In the genomic region with DNA sequence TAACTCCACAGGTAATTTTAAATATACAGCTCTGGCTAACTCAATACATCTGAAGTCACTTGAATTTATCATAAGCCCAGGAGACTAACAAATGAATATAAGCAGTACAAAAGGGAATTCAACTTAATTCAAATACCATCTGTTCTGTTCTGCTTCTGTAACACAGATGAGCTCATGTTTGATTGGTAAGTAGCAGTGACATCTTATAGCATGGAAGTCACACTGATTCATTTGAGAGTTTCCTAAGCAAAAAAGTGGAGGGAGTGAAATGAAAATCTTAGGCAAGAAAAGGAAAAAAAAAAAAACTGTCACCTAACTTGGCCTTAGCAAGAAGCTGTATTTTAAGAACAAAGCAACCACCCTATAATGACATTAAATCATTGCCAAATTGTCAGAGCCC, we compare ENCODE assay signal across 15 cellular contexts.
"Had no signal": no experiment of that assay in that cellular context is flagged by ENCODE, and none has a peak within 500 bp of the region (broad histone marks: within the 10 kb centered on the region; RNA-seq: fewer than 3 reads in every experiment).

No MANE protein-coding gene starts in this region.

- H3K9me3 ChIP-seq: sigmoid colon had no signal

- H3K36me3 ChIP-seq: sigmoid colon had no signal

- H3K27me3 ChIP-seq: sigmoid colon had no signal

- H3K4me3 ChIP-seq: coronary artery, sigmoid colon had no signal

- DNase-seq: activated CD4-positive, alpha-beta memory T cell treated with anti-CD3 and anti-CD28 coated beads for 36 hours; activated CD4-positive, alpha-beta T cell treated with anti-CD3 and anti-CD28 coated beads for 1 hour; activated gamma-delta T cell treated with Interleukin-2 at 50 U/mL for 16 hours; activated naive CD8-positive, alpha-beta T cell treated with anti-CD3 and anti-CD28 coated beads, Interleukin-2, amount 10 ng/mL, durations not matched to agents 7 days and 5 days; activated T-cell treated with anti-CD3 and anti-CD28 coated beads, Interleukin-2, amount 50 U/mL, for 4 hours; caudate nucleus; effector memory CD4-positive, alpha-beta T cell; left colon; mammary epithelial cell; natural killer cell; nucleus accumbens; sigmoid colon; stimulated activated CD4-positive, alpha-beta T cell treated with anti-CD3 and anti-CD28 coated beads, Interleukin-12 subunit alpha, Interleukin-12 subunit beta, amount 100 ng/mL, for 4 hours; stimulated activated naive CD4-positive, alpha-beta T cell had no signal

- ATAC-seq: activated T-cell treated with anti-CD3 and anti-CD28 coated beads, Interleukin-2, amount 50 U/mL, for 4 hours; left colon; natural killer cell had no signal
